In genomic region chr12:132209654-132210222, GRCh38 we compare ENCODE assay signal across 20 cellular contexts.
DNase-seq lines count a peak whose midpoint lies in the region; ATAC-seq, FAIRE-seq and TF ChIP-seq lines count a peak whose summit lies in the region.
"Had no signal": no experiment of that assay in that cellular context is flagged by ENCODE, and none has a peak within 500 bp of the region (broad histone marks: within the 10 kb centered on the region; RNA-seq: fewer than 3 reads in every experiment).

No MANE protein-coding gene starts in this region.

- no peak overlapping the region for H2BK12ac ChIP-seq in neuronal stem cell (ENCODE audit: low read length)

- H2BK15ac ChIP-seq in neuronal stem cell (ENCODE audit: low read length), result no peak overlapping the region

- no peak overlapping the region for H2AK5ac ChIP-seq in neuronal stem cell (ENCODE audit: low read depth, low read length)

- ATAC-seq in heart right ventricle (no peak), K562 (no peak)
- ATAC-seq: HCT116 had no signal

- H3K4me3 ChIP-seq in heart right ventricle (no peak overlapping the region), K562 (no peak overlapping the region), neuronal stem cell (ENCODE audit: low read length in 2 of 2) (peak overlapping the region in 1 of 2 donors; percentile 48)
- H3K4me3 ChIP-seq: GM23338 had no signal

- H3K18ac ChIP-seq in neuronal stem cell (ENCODE audit: low read length), result peak overlapping the region; percentile 17

- intact Hi-C loops in cardiac septum (cut with DNase I), result no loop called here
- intact Hi-C loops in heart right ventricle (cut with DNase I), result loop anchor here in 1 of 10 donors (10.0 kb wide), 1 partner anchor 55 kb away; no protein-coding TSS in a partner anchor
- intact Hi-C loops in K562 (cut with micrococcal nuclease), result loop anchor here (10.0 kb wide), 1 partner anchor 55 kb away; no protein-coding TSS in a partner anchor

- WGBS in heart right ventricle, 2 donors, result 74 to 76% methylated on average over 13 of the region's 13 CpGs
- under 1% methylated on average over 13 of the region's 13 CpGs for WGBS in K562 (ENCODE audit: insufficient coverage, low coverage, missing lambda C conversion rate)
- WGBS in neuronal stem cell (ENCODE audit: extremely low coverage in 2 of 2, insufficient read length in 2 of 2, insufficient replicate concordance in 1 of 2), 2 donors, result no CpG with 5 or more reads among the region's 13 CpGs

- H2BK5ac ChIP-seq in neuronal stem cell (ENCODE audit: low read length), result peak overlapping the region; percentile 39

- in situ Hi-C loops in K562 (cut with MboI), result no loop called here

- H4K91ac ChIP-seq in neuronal stem cell (ENCODE audit: low read depth, low read length, poor library complexity), result no peak overlapping the region

- H3K79me2 ChIP-seq in K562 (ENCODE audit: control insufficient read depth, insufficient read depth, low read length), result no peaks in the 10 kb centered on the region

- H3K9ac ChIP-seq in K562 (ENCODE audit: insufficient read depth in 1 of 2, low read depth in 2 of 2, low read length in 2 of 2) (no peak overlapping the region), neuronal stem cell (ENCODE audit: low read depth, low read length, poor library complexity) (no peak overlapping the region)

- TF ChIP-seq EP300 in K562 (IDR thresholded peaks at IDR 0.05; ENCODE audit: low read length), result no peak

- H2AFZ ChIP-seq in K562 (ENCODE audit: low read depth, low read length), result no peak overlapping the region
- no peak overlapping the region for H2AFZ ChIP-seq in neuronal stem cell (ENCODE audit: low read length)
- H2AFZ ChIP-seq: GM23338 had no signal

- H3K4me1 ChIP-seq in heart right ventricle (peaks cover 0 to 9% (median 7%) of the 10 kb centered on the region in 9 donors), K562 (replicated peaks in 1 of 2; ENCODE audit: control insufficient read depth in 2 of 2, insufficient read depth in 2 of 2, low read length in 2 of 2) (peaks cover 0 to 30% of the 10 kb centered on the region in 2 experiments; a peak in 2 of 5 replicates), neuronal stem cell (ENCODE audit: control insufficient read depth in 2 of 2, insufficient read depth in 1 of 2, low read depth in 1 of 2, low read length in 2 of 2) (peaks cover 5% of the 10 kb centered on the region in 2 donors)
- H3K4me1 ChIP-seq: Caco-2 had no signal

- H3K36me3 ChIP-seq in heart right ventricle, result no peaks in the 10 kb centered on the region
- no peaks in the 10 kb centered on the region for H3K36me3 ChIP-seq in K562 (ENCODE audit: control insufficient read depth, insufficient read depth, low read length)
- H3K36me3 ChIP-seq in neuronal stem cell (replicated peaks in 1 of 2; ENCODE audit: control insufficient read depth in 2 of 2, insufficient read depth in 2 of 2, low read length in 2 of 2), result no peaks in the 10 kb centered on the region

- CTCF ChIA-PET in K562 (lab: Yijun Ruan, JAX; ENCODE audit: low intra/inter-chr PET ratio), result no interaction called here

- no peak for FAIRE-seq in K562 (lab: Jason Lieb, UNC)
- FAIRE-seq: GM12892, GM18507, H54 had no signal

- no peak for TF ChIP-seq CTCF in heart right ventricle (IDR thresholded peaks at IDR 0.05)
- TF ChIP-seq CTCF in K562 (IDR thresholded peaks at IDR 0.05 in 2 of 3, conservative IDR thresholded peaks at IDR 0.05 in 1 of 3; ENCODE audit: insufficient read depth in 2 of 3, low read depth in 1 of 3, low read length in 3 of 3), result no peak

- no peak overlapping the region for H2BK120ac ChIP-seq in neuronal stem cell (ENCODE audit: low read depth, low read length)

- DNase-seq in cardiac septum (ENCODE audit: low spot score) (peak; percentile 68), heart right ventricle (no peak), K562 (ENCODE audit: extremely low read depth in 1 of 4, low spot score in 3 of 4) (no peak), neuronal stem cell (ENCODE audit: low spot score) (no peak), SKM-1 (lab: John Stamatoyannopoulos, UW; ENCODE audit: unreplicated experiment) (no peak), retina (no peak), NCI-H1105 (lab: John Stamatoyannopoulos, UW) (no peak)
- DNase-seq: 8988T; C1 segment of cervical spinal cord; Caco-2; CD4-positive, alpha-beta T cell; DMS153; DMS79; GDM1; HFFc6 had no signal

- no peak overlapping the region for H3K23ac ChIP-seq in neuronal stem cell (ENCODE audit: low read depth, low read length, poor library complexity)

- no peak overlapping the region for H4K8ac ChIP-seq in neuronal stem cell (ENCODE audit: low read depth, low read length)

- H3K27ac ChIP-seq in heart right ventricle, result no peak overlapping the region
- H3K27ac ChIP-seq in K562 (ENCODE audit: extremely low read depth, low read depth, low read length), result no peak overlapping the region
- H3K27ac ChIP-seq in neuronal stem cell (replicated peaks; ENCODE audit: low read length), result no peak overlapping the region

- no peak overlapping the region for H3K4ac ChIP-seq in neuronal stem cell (ENCODE audit: low read length)

- H3K9me3 ChIP-seq in heart right ventricle (peaks cover 0 to 22% (median 0%) of the 10 kb centered on the region in 11 donors), K562 (replicated peaks; ENCODE audit: control insufficient read depth, insufficient read depth, low read depth, low read length) (no peaks in the 10 kb centered on the region), neuronal stem cell (replicated peaks in 1 of 2; ENCODE audit: control insufficient read depth in 2 of 2, insufficient read depth in 1 of 2, low read depth in 1 of 2, low read length in 2 of 2) (peaks cover 0 to 4% of the 10 kb centered on the region in 2 donors)
- H3K9me3 ChIP-seq: Caco-2 had no signal

- POLR2A ChIA-PET in K562 (lab: Yijun Ruan, JAX), result no interaction called here

- H3K4me2 ChIP-seq in K562 (ENCODE audit: insufficient read depth, low read length) (no peak overlapping the region), neuronal stem cell (ENCODE audit: insufficient read depth, low read length, poor library complexity, severe bottlenecking) (no peak overlapping the region)
- H3K4me2 ChIP-seq: GM23338 had no signal

- no peaks in the 10 kb centered on the region for H3K9me1 ChIP-seq in K562 (ENCODE audit: control insufficient read depth, insufficient read depth, low read length)

- no peak for TF ChIP-seq POLR2A in K562 (conservative IDR thresholded peaks at IDR 0.05)

- no peaks in the 10 kb centered on the region; the same call in 1 of the 2 replicates for H4K20me1 ChIP-seq in K562 (replicated peaks; ENCODE audit: control insufficient read depth, insufficient read depth, low read length)

- H3K79me1 ChIP-seq in neuronal stem cell (ENCODE audit: low read depth, low read length), result no peaks in the 10 kb centered on the region

- BruUV-seq in K562 (replicated peaks; lab: Mats Ljungman, UMichigan), result no TSS peak

- H3K27me3 ChIP-seq in heart right ventricle (peaks cover 12 to 38% (median 29%) of the 10 kb centered on the region in 7 donors), K562 (ENCODE audit: control insufficient read depth in 2 of 2, insufficient read depth in 2 of 2, low read length in 2 of 2) (peaks cover 36 to 84% of the 10 kb centered on the region in 2 experiments), neuronal stem cell (ENCODE audit: control insufficient read depth in 3 of 3, insufficient read depth in 3 of 3, low read depth in 1 of 3, low read length in 3 of 3) (peaks cover 0 to 63% (median 14%) of the 10 kb centered on the region in 3 experiments)

- no peak for TF ChIP-seq RAD21 in K562 (CRISPR knock-in tag; conservative IDR thresholded peaks at IDR 0.05 in 1 of 2, IDR thresholded peaks at IDR 0.05 in 1 of 2)

- H3K14ac ChIP-seq in neuronal stem cell (ENCODE audit: low read length), result no peak overlapping the region

TF ChIP-seq in K562, 482 proteins besides CTCF, POLR2A, EP300 and RAD21:
- TF ChIP-seq ZNF764 (CRISPR knock-in tag; IDR thresholded peaks at IDR 0.05; ENCODE audit: low read depth) (no peak), EGR1 (conservative IDR thresholded peaks at IDR 0.05) (0 out of 2 replicates have a peak, but pooled peaks have one; percentile 33), EHMT2 (IDR thresholded peaks at IDR 0.05) (no peak)
TF ChIP-seq in K562: peak in this region for 1.
